In the genomic region with DNA sequence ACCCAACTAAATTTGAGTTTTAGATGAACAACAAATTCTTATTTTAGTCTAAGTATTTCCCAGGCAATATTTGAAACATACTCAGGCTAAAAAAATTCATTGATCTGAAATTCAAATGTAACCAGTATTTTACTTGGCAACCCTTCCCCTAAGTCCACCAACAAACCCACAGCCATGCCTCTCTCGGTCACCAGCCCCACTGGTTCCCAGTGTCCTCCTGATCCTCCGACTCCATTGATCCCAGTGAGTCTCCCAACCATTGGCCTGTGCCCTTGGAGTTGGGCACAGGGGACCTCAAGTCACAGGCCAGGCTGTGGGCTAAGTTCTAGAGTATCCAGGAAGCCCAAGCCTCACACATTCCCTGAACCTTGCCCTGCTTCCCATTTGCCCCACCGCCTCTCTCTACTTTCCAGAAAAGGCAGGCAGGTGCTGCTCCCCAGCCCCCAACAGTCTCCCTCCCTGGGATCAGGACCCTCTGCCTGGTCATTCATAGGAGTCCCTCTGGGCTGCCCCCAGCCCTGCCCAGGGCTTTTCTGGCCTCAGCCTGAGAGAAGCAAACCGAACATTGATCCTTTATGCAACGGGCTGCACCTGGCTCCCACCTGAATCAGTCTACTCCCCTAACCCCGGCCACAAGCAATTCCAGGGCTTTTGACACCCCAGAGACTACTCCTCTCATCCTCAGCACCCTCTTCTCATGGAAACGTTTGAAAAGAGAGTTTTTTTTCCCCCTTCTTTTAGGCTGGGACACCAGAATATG, we compare ENCODE assay signal across 1 cellular context.
TF ChIP-seq lines count a peak whose summit lies in the region.

No MANE protein-coding gene starts in this region.

TF ChIP-seq in HepG2, 621 proteins besides CTCF, POLR2A, EP300 and RAD21 (continued from another document and continues in another):
- TF ChIP-seq, protein P1, sequence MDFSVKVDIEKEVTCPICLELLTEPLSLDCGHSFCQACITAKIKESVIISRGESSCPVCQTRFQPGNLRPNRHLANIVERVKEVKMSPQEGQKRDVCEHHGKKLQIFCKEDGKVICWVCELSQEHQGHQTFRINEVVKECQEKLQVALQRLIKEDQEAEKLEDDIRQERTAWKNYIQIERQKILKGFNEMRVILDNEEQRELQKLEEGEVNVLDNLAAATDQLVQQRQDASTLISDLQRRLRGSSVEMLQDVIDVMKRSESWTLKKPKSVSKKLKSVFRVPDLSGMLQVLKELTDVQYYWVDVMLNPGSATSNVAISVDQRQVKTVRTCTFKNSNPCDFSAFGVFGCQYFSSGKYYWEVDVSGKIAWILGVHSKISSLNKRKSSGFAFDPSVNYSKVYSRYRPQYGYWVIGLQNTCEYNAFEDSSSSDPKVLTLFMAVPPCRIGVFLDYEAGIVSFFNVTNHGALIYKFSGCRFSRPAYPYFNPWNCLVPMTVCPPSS (IDR thresholded peaks at IDR 0.05) = no peak
- TF ChIP-seq, protein P2, sequence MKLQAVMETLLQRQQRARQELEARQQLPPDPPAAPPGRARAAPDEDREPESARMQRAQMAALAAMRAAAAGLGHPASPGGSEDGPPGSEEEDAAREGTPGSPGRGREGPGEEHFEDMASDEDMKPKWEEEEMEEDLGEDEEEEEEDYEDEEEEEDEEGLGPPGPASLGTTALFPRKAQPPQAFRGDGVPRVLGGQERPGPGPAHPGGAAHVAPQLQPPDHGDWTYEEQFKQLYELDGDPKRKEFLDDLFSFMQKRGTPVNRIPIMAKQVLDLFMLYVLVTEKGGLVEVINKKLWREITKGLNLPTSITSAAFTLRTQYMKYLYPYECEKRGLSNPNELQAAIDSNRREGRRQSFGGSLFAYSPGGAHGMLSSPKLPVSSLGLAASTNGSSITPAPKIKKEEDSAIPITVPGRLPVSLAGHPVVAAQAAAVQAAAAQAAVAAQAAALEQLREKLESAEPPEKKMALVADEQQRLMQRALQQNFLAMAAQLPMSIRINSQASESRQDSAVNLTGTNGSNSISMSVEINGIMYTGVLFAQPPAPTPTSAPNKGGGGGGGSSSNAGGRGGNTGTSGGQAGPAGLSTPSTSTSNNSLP (IDR thresholded peaks at IDR 0.05; ENCODE audit: low read depth, low read length) = no peak
- TF ChIP-seq, protein P3, sequence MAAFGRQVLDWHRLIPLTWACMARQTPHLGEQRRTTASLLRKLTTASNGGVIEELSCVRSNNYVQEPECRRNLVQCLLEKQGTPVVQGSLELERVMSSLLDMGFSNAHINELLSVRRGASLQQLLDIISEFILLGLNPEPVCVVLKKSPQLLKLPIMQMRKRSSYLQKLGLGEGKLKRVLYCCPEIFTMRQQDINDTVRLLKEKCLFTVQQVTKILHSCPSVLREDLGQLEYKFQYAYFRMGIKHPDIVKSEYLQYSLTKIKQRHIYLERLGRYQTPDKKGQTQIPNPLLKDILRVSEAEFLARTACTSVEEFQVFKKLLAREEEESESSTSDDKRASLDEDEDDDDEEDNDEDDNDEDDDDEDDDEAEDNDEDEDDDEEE (CRISPR knock-in tag; IDR thresholded peaks at IDR 0.05) = no peak
- no peak for TF ChIP-seq FOXM1 (CRISPR knock-in tag; IDR thresholded peaks at IDR 0.05)
- TF ChIP-seq CREB1 (IDR thresholded peaks at IDR 0.05) = no peak
- no peak for TF ChIP-seq CREB1 (CRISPR knock-in tag; IDR thresholded peaks at IDR 0.05)
- TF ChIP-seq, protein P4, sequence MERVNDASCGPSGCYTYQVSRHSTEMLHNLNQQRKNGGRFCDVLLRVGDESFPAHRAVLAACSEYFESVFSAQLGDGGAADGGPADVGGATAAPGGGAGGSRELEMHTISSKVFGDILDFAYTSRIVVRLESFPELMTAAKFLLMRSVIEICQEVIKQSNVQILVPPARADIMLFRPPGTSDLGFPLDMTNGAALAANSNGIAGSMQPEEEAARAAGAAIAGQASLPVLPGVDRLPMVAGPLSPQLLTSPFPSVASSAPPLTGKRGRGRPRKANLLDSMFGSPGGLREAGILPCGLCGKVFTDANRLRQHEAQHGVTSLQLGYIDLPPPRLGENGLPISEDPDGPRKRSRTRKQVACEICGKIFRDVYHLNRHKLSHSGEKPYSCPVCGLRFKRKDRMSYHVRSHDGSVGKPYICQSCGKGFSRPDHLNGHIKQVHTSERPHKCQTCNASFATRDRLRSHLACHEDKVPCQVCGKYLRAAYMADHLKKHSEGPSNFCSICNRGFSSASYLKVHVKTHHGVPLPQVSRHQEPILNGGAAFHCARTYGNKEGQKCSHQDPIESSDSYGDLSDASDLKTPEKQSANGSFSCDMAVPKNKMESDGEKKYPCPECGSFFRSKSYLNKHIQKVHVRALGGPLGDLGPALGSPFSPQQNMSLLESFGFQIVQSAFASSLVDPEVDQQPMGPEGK (CRISPR knock-in tag; IDR thresholded peaks at IDR 0.05) = peak; percentile 15; the same call in 1 of the 2 replicates
- no peak for TF ChIP-seq ZNF75D (CRISPR knock-in tag; IDR thresholded peaks at IDR 0.05; ENCODE audit: borderline replicate concordance)
- TF ChIP-seq U2AF1 (optimal IDR thresholded peaks at IDR 0.05; ENCODE audit: low read depth, low read length) = no peak
- TF ChIP-seq DPF2 (CRISPR knock-in tag; IDR thresholded peaks at IDR 0.05; ENCODE audit: borderline replicate concordance, low read depth) = no peak
- 0 out of 2 replicates have a peak, but pooled peaks have one; percentile 48 for TF ChIP-seq RBAK (CRISPR knock-in tag; IDR thresholded peaks at IDR 0.05)
- no peak for TF ChIP-seq RXRA (CRISPR knock-in tag; IDR thresholded peaks at IDR 0.05)
- 0 out of 2 replicates have a peak, but pooled peaks have one; percentile 39 for TF ChIP-seq ZNF557 (CRISPR knock-in tag; IDR thresholded peaks at IDR 0.05)
- no peak for TF ChIP-seq NFRKB (IDR thresholded peaks at IDR 0.05)
- TF ChIP-seq HOXA3 (CRISPR knock-in tag; IDR thresholded peaks at IDR 0.05) = 0 out of 2 replicates have a peak, but pooled peaks have one; percentile 50
- peak; percentile 32; the same call in 1 of the 2 replicates for TF ChIP-seq ZNF232 (CRISPR knock-in tag; IDR thresholded peaks at IDR 0.05; ENCODE audit: borderline replicate concordance)
- no peak for TF ChIP-seq ZNF207 (IDR thresholded peaks at IDR 0.05; ENCODE audit: borderline replicate concordance)
- TF ChIP-seq ARNT (IDR thresholded peaks at IDR 0.05) = no peak
- no peak for TF ChIP-seq ZNF234 (CRISPR knock-in tag; conservative IDR thresholded peaks at IDR 0.05)
- TF ChIP-seq, protein P5, sequence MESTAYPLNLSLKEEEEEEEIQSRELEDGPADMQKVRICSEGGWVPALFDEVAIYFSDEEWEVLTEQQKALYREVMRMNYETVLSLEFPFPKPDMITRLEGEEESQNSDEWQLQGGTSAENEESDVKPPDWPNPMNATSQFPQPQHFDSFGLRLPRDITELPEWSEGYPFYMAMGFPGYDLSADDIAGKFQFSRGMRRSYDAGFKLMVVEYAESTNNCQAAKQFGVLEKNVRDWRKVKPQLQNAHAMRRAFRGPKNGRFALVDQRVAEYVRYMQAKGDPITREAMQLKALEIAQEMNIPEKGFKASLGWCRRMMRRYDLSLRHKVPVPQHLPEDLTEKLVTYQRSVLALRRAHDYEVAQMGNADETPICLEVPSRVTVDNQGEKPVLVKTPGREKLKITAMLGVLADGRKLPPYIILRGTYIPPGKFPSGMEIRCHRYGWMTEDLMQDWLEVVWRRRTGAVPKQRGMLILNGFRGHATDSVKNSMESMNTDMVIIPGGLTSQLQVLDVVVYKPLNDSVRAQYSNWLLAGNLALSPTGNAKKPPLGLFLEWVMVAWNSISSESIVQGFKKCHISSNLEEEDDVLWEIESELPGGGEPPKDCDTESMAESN (CRISPR knock-in tag; conservative IDR thresholded peaks at IDR 0.05) = no peak
- no peak; the same call in 1 of the 2 replicates for TF ChIP-seq KMT2A (CRISPR knock-in tag; IDR thresholded peaks at IDR 0.05)
- peak; percentile 7 for TF ChIP-seq MED8 (CRISPR knock-in tag; IDR thresholded peaks at IDR 0.05; ENCODE audit: insufficient replicate concordance)
- TF ChIP-seq, protein P6, sequence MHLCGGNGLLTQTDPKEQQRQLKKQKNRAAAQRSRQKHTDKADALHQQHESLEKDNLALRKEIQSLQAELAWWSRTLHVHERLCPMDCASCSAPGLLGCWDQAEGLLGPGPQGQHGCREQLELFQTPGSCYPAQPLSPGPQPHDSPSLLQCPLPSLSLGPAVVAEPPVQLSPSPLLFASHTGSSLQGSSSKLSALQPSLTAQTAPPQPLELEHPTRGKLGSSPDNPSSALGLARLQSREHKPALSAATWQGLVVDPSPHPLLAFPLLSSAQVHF (CRISPR knock-in tag; IDR thresholded peaks at IDR 0.05) = no peak
- TF ChIP-seq, protein P7, sequence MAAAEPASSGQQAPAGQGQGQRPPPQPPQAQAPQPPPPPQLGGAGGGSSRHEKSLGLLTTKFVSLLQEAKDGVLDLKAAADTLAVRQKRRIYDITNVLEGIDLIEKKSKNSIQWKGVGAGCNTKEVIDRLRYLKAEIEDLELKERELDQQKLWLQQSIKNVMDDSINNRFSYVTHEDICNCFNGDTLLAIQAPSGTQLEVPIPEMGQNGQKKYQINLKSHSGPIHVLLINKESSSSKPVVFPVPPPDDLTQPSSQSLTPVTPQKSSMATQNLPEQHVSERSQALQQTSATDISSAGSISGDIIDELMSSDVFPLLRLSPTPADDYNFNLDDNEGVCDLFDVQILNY (CRISPR knock-in tag; conservative IDR thresholded peaks at IDR 0.05) = no peak
- no peak for TF ChIP-seq LCORL (IDR thresholded peaks at IDR 0.05)
- TF ChIP-seq LCORL (CRISPR knock-in tag; IDR thresholded peaks at IDR 0.05) = no peak
- TF ChIP-seq RBM39 (IDR thresholded peaks at IDR 0.05; ENCODE audit: low read depth, low read length, poor library complexity, severe bottlenecking) = no peak
- TF ChIP-seq ZNF430 (CRISPR knock-in tag; IDR thresholded peaks at IDR 0.05) = no peak
- TF ChIP-seq SPEN (CRISPR knock-in tag; IDR thresholded peaks at IDR 0.05; ENCODE audit: low read depth) = 0 out of 2 replicates have a peak, but pooled peaks have one; percentile 37
- TF ChIP-seq ZNF367 (CRISPR knock-in tag; IDR thresholded peaks at IDR 0.05; ENCODE audit: borderline replicate concordance) = no peak
- TF ChIP-seq ZNF160 (CRISPR knock-in tag; IDR thresholded peaks at IDR 0.05) = 0 out of 2 replicates have a peak, but pooled peaks have one; percentile 47
- TF ChIP-seq MAFF (IDR thresholded peaks at IDR 0.05; ENCODE audit: low read depth, low read length) = no peak
- TF ChIP-seq NFIC (IDR thresholded peaks at IDR 0.05; ENCODE audit: low read length) = no peak
- 0 out of 2 replicates have a peak, but pooled peaks have one; percentile 46 for TF ChIP-seq CCDC6 (CRISPR knock-in tag; IDR thresholded peaks at IDR 0.05)
- TF ChIP-seq ZNF703 (CRISPR knock-in tag; IDR thresholded peaks at IDR 0.05; ENCODE audit: borderline replicate concordance) = no peak
- TF ChIP-seq, protein P8, sequence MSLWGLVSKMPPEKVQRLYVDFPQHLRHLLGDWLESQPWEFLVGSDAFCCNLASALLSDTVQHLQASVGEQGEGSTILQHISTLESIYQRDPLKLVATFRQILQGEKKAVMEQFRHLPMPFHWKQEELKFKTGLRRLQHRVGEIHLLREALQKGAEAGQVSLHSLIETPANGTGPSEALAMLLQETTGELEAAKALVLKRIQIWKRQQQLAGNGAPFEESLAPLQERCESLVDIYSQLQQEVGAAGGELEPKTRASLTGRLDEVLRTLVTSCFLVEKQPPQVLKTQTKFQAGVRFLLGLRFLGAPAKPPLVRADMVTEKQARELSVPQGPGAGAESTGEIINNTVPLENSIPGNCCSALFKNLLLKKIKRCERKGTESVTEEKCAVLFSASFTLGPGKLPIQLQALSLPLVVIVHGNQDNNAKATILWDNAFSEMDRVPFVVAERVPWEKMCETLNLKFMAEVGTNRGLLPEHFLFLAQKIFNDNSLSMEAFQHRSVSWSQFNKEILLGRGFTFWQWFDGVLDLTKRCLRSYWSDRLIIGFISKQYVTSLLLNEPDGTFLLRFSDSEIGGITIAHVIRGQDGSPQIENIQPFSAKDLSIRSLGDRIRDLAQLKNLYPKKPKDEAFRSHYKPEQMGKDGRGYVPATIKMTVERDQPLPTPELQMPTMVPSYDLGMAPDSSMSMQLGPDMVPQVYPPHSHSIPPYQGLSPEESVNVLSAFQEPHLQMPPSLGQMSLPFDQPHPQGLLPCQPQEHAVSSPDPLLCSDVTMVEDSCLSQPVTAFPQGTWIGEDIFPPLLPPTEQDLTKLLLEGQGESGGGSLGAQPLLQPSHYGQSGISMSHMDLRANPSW (CRISPR knock-in tag; IDR thresholded peaks at IDR 0.05; ENCODE audit: borderline replicate concordance) = no peak
- TF ChIP-seq, protein P9, sequence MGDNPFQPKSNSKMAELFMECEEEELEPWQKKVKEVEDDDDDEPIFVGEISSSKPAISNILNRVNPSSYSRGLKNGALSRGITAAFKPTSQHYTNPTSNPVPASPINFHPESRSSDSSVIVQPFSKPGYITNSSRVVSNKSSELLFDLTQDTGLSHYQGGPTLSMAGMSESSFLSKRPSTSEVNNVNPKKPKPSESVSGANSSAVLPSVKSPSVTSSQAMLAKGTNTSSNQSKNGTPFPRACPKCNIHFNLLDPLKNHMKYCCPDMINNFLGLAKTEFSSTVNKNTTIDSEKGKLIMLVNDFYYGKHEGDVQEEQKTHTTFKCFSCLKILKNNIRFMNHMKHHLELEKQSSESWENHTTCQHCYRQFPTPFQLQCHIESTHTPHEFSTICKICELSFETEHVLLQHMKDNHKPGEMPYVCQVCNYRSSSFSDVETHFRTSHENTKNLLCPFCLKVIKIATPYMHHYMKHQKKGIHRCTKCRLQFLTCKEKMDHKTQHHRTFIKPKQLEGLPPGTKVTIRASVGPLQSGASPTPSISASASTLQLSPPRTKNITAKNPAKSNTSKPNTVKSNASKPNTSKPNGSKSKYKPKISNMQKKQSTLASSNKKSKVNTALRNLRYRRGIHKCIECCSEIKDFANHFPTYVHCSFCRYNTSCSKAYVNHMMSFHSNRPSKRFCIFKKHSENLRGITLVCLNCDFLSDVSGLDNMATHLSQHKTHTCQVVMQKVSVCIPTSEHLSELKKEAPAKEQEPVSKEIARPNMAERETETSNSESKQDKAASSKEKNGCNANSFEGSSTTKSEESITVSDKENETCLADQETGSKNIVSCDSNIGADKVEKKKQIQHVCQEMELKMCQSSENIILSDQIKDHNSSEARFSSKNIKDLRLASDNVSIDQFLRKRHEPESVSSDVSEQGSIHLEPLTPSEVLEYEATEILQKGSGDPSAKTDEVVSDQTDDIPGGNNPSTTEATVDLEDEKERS (CRISPR knock-in tag; IDR thresholded peaks at IDR 0.05) = no peak
- no peak for TF ChIP-seq ISL2 (CRISPR knock-in tag; IDR thresholded peaks at IDR 0.05)
- TF ChIP-seq GFI1 (CRISPR knock-in tag; IDR thresholded peaks at IDR 0.05; ENCODE audit: borderline replicate concordance) = no peak
- TF ChIP-seq ZNF510 (CRISPR knock-in tag; IDR thresholded peaks at IDR 0.05; ENCODE audit: low read depth) = 0 out of 2 replicates have a peak, but pooled peaks have one; percentile 61
- TF ChIP-seq PPARG (CRISPR knock-in tag; conservative IDR thresholded peaks at IDR 0.05) = 0 out of 2 replicates have a peak, but pooled peaks have one; percentile 45
- TF ChIP-seq ZNF274 (CRISPR knock-in tag; IDR thresholded peaks at IDR 0.05) = no peak
- no peak for TF ChIP-seq ZNF558 (CRISPR knock-in tag; IDR thresholded peaks at IDR 0.05; ENCODE audit: borderline replicate concordance)
- TF ChIP-seq, protein P10, sequence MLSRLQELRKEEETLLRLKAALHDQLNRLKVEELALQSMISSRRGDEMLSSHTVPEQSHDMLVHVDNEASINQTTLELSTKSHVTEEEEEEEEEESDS (CRISPR knock-in tag; IDR thresholded peaks at IDR 0.05; ENCODE audit: borderline replicate concordance) = no peak
- TF ChIP-seq ZNF343 (CRISPR knock-in tag; IDR thresholded peaks at IDR 0.05) = 0 out of 2 replicates have a peak, but pooled peaks have one; percentile 42
- TF ChIP-seq ZNF616 (CRISPR knock-in tag; IDR thresholded peaks at IDR 0.05; ENCODE audit: low read depth) = no peak
- TF ChIP-seq SRSF4 (IDR thresholded peaks at IDR 0.05; ENCODE audit: low read depth, low read length, poor library complexity, severe bottlenecking) = no peak
- 0 out of 2 replicates have a peak, but pooled peaks have one; percentile 14 for TF ChIP-seq KDM2A (CRISPR knock-in tag; IDR thresholded peaks at IDR 0.05; ENCODE audit: borderline replicate concordance, low read depth)
- no peak for TF ChIP-seq BORCS8-MEF2B (CRISPR knock-in tag; IDR thresholded peaks at IDR 0.05)
- peak; percentile 79 for TF ChIP-seq ZNF761 (CRISPR knock-in tag; conservative IDR thresholded peaks at IDR 0.05)
